In genomic region chr10:63286340-63286739, GRCh38 we compare ENCODE assay signal across 13 cellular contexts.
A peak's percentile ranks its signal among the peaks of the same experiment; 100 is the strongest.
DNase-seq lines count a peak whose midpoint lies in the region; ATAC-seq, FAIRE-seq and TF ChIP-seq lines count a peak whose summit lies in the region.
"Had no signal": no experiment of that assay in that cellular context is flagged by ENCODE, and none has a peak within 500 bp of the region (broad histone marks: within the 10 kb centered on the region; RNA-seq: fewer than 3 reads in every experiment).

No MANE protein-coding gene starts in this region.

- H4K20me1 ChIP-seq in HepG2 (ENCODE audit: insufficient read depth, low read length) = no peaks in the 10 kb centered on the region; the same call in 1 of the 2 replicates

- no peak for TF ChIP-seq RAD21 in HepG2 (CRISPR knock-in tag; IDR thresholded peaks at IDR 0.05)

- TF ChIP-seq CTCF in HepG2 (CRISPR knock-in tag; IDR thresholded peaks at IDR 0.05) = no peak

- BruUV-seq in HepG2 (replicated peaks; lab: Mats Ljungman, UMichigan) = no TSS peak

- H3K4me3 ChIP-seq in HepG2 (replicated peaks in 1 of 3; ENCODE audit: insufficient read depth in 1 of 3, low read depth in 2 of 3, low read length in 3 of 3) = no peak overlapping the region
- H3K4me3 ChIP-seq: prostate gland had no signal

- DNase-seq in HepG2 (ENCODE audit: low spot score) (peak; percentile 48), anterior cingulate cortex (lab: John Stamatoyannopoulos, UW) (no peak), HT-29 (ENCODE audit: low spot score) (no peak), NCI-H748 (lab: John Stamatoyannopoulos, UW; ENCODE audit: unreplicated experiment) (no peak), GM19238 (ENCODE audit: insufficient read length, low spot score) (no peak)
- DNase-seq: activated CD4-positive, CD25-positive, alpha-beta regulatory T cell treated with anti-CD3 and anti-CD28 coated beads, Interleukin-2, amount 50 U/mL, for 72 hours; activated naive CD8-positive, alpha-beta T cell treated with anti-CD3 and anti-CD28 coated beads for 36 hours; left cardiac atrium; OCI-M1 had no signal

- CTCF ChIA-PET in HepG2 (lab: Yijun Ruan, JAX; ENCODE audit: low intra/inter-chr PET ratio, low total read pairs) = no interaction called here

- H3K4me1 ChIP-seq in HepG2 (ENCODE audit: insufficient read depth, low read length) = peaks cover 59% of the 10 kb centered on the region
- H3K4me1 ChIP-seq: prostate gland had no signal

- no peak for FAIRE-seq in HepG2 (lab: Jason Lieb, UNC)

- in situ Hi-C loops in HepG2 (cut with HindIII; ENCODE audit: extremely low pct_ligation_motif_present, low pct_unique_long_range_greater_than_20kb) = no loop called here

- no peak overlapping the region for H2AFZ ChIP-seq in HepG2 (ENCODE audit: low read length)

- H3K27ac ChIP-seq in HepG2 (ENCODE audit: extremely low read length, insufficient read depth, low read length) = peak overlapping the region; percentile 31
- H3K27ac ChIP-seq: prostate gland had no signal

- peak overlapping the region; percentile 36 for H3K4me2 ChIP-seq in HepG2 (ENCODE audit: low read depth, low read length)

- TF ChIP-seq EP300 in HepG2 (IDR thresholded peaks at IDR 0.05; ENCODE audit: low read depth in 2 of 2, low read length in 2 of 2) (no peak), HepG2 (CRISPR knock-in tag; IDR thresholded peaks at IDR 0.05; ENCODE audit: borderline replicate concordance) (no peak)

- intact Hi-C loops in HepG2 (cut with micrococcal nuclease; ENCODE audit: unreplicated experiment) = no loop called here

- no peak for TF ChIP-seq POLR2A in HepG2 (IDR thresholded peaks at IDR 0.05; ENCODE audit: insufficient read depth in 1 of 2, low read depth in 2 of 2, low read length in 2 of 2)

- H3K9me3 ChIP-seq in HepG2 (ENCODE audit: low read length) = no peaks in the 10 kb centered on the region
- H3K9me3 ChIP-seq: prostate gland had no signal

- H3K36me3 ChIP-seq in HepG2 (replicated peaks in 1 of 2; ENCODE audit: control insufficient read depth in 1 of 2, insufficient read depth in 2 of 2, low read length in 2 of 2) = no peaks in the 10 kb centered on the region
- H3K36me3 ChIP-seq: prostate gland had no signal

- 23% methylated on average over 5 of the region's 5 CpGs for WGBS in HepG2 (ENCODE audit: low lambda C conversion rate)

- H3K79me2 ChIP-seq in HepG2 (ENCODE audit: insufficient read depth, low read length) = peaks cover 41% of the 10 kb centered on the region

- POLR2A ChIA-PET in HepG2 (lab: Yijun Ruan, JAX) = interaction anchor here (1.0 to 1.2 kb wide), 2 partner anchors 17 to 344 kb away, joined by 3 to 10 read pairs; no protein-coding TSS in a partner anchor

- ATAC-seq in GM18909 (IDR thresholded peaks at IDR 0.05; ENCODE audit: poor library complexity, unreplicated experiment) (peak; percentile 62), HG02623 (IDR thresholded peaks at IDR 0.05; ENCODE audit: unreplicated experiment) (peak; percentile 38), HG03520 (IDR thresholded peaks at IDR 0.05; ENCODE audit: unreplicated experiment) (peak; percentile 31), HepG2 (peak; percentile 86)
- ATAC-seq: left cardiac atrium had no signal

- no peak overlapping the region for H3K9ac ChIP-seq in HepG2 (ENCODE audit: insufficient read depth, low read depth, low read length)

- H3K27me3 ChIP-seq in HepG2 (ENCODE audit: control insufficient read depth in 1 of 2, insufficient read depth in 2 of 2, low read length in 2 of 2) = no peaks in the 10 kb centered on the region

TF ChIP-seq in HepG2, 621 proteins besides CTCF, POLR2A, EP300 and RAD21 (continues in another document):
- TF ChIP-seq BCL6 (CRISPR knock-in tag; IDR thresholded peaks at IDR 0.05) (peak; percentile 32; the same call in 1 of the 2 replicates), ZNF761 (CRISPR knock-in tag; conservative IDR thresholded peaks at IDR 0.05) (no peak), HNF4A (CRISPR knock-in tag; IDR thresholded peaks at IDR 0.05) (0 out of 2 replicates have a peak, but pooled peaks have one; percentile 36), TEF (CRISPR knock-in tag; IDR thresholded peaks at IDR 0.05) (no peak), HMGXB3 (CRISPR knock-in tag; IDR thresholded peaks at IDR 0.05; ENCODE audit: borderline replicate concordance) (no peak), SMARCE1 (IDR thresholded peaks at IDR 0.05; ENCODE audit: borderline replicate concordance) (no peak), SAFB2 (CRISPR knock-in tag; IDR thresholded peaks at IDR 0.05; ENCODE audit: borderline replicate concordance, low read depth) (no peak), SALL2 (CRISPR knock-in tag; IDR thresholded peaks at IDR 0.05) (no peak)
- TF ChIP-seq, protein P1, sequence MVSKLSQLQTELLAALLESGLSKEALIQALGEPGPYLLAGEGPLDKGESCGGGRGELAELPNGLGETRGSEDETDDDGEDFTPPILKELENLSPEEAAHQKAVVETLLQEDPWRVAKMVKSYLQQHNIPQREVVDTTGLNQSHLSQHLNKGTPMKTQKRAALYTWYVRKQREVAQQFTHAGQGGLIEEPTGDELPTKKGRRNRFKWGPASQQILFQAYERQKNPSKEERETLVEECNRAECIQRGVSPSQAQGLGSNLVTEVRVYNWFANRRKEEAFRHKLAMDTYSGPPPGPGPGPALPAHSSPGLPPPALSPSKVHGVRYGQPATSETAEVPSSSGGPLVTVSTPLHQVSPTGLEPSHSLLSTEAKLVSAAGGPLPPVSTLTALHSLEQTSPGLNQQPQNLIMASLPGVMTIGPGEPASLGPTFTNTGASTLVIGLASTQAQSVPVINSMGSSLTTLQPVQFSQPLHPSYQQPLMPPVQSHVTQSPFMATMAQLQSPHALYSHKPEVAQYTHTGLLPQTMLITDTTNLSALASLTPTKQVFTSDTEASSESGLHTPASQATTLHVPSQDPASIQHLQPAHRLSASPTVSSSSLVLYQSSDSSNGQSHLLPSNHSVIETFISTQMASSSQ (IDR thresholded peaks at IDR 0.05; ENCODE audit: low read depth) = 0 out of 2 replicates have a peak, but pooled peaks have one; percentile 31
- TF ChIP-seq, protein P1 (CRISPR knock-in tag; IDR thresholded peaks at IDR 0.05; ENCODE audit: borderline replicate concordance) = no peak
- TF ChIP-seq, protein P2, sequence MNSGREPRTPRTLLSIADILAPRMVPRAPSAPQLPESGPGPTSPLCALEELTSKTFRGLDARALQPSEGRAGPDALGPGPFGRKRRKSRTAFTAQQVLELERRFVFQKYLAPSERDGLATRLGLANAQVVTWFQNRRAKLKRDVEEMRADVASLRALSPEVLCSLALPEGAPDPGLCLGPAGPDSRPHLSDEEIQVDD (CRISPR knock-in tag; IDR thresholded peaks at IDR 0.05; ENCODE audit: borderline replicate concordance) = no peak

Comparison
In these comparisons a context has a peak if more than half of its experiments do, and no peak if none do; other contexts are left out.
1. ATAC-seq: peak in every context shown above with its lines; median percentile 86 in HepG2; 62 in GM18909; 38 in HG02623; 31 in HG03520.